2 cellular contexts compared by ENCODE assay signal in genomic region chr1:198756470-198756869, GRCh38.
TF ChIP-seq lines count a peak whose summit lies in the region.

No MANE protein-coding gene starts in this region.

TF ChIP-seq in HCT116, 20 proteins besides CTCF, POLR2A, EP300 and RAD21 (continued from another document):
- no peak for TF ChIP-seq EGR1 (IDR thresholded peaks at IDR 0.05; ENCODE audit: low read depth)
- TF ChIP-seq TCF7L2 (IDR thresholded peaks at IDR 0.05; ENCODE audit: borderline replicate concordance, extremely low read depth, insufficient read depth, insufficient read length), result no peak
- no peak for TF ChIP-seq ZNF274 (IDR thresholded peaks at IDR 0.05; ENCODE audit: low read depth, low read length)
- no peak for TF ChIP-seq ZFX (IDR thresholded peaks at IDR 0.05)

TF ChIP-seq in WTC11, 78 proteins besides CTCF, POLR2A, EP300 and RAD21 (continued from another document):
- TF ChIP-seq ZNF425 (CRISPR knock-in tag; conservative IDR thresholded peaks at IDR 0.05) (no peak), RELA (CRISPR knock-in tag; IDR thresholded peaks at IDR 0.05; ENCODE audit: borderline replicate concordance) (no peak), GRHL2 (CRISPR knock-in tag; IDR thresholded peaks at IDR 0.05; ENCODE audit: insufficient replicate concordance, severe bottlenecking) (no peak), ZNF512 (CRISPR knock-in tag; IDR thresholded peaks at IDR 0.05; ENCODE audit: borderline replicate concordance) (no peak), IRF2 (CRISPR knock-in tag; IDR thresholded peaks at IDR 0.05; ENCODE audit: borderline replicate concordance, low read depth) (no peak), RORB (CRISPR knock-in tag; IDR thresholded peaks at IDR 0.05) (no peak), TCF7 (CRISPR knock-in tag; IDR thresholded peaks at IDR 0.05; ENCODE audit: low read depth) (no peak)
